16 cellular contexts compared by ENCODE assay signal in the genomic region with DNA sequence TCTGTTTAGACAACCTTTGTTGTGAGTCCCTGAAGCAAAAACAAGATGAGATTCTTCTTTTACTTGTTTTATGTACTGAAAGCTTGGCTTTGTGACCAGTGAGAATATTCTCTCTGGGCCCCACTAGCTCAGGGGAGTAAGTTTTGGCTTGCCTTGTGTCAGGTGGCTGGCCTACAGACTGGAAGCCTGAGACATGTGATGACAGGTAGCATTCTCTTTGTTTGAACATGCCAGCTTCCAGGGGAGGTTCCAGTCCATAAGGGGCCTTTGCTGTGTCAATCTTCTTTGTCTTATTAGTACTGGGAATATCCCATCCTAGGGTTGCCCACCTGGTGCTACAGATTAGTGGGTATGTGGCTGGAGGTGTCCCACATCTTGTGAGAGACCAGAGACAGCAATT.
DNase-seq lines count a peak whose midpoint lies in the region; ATAC-seq and TF ChIP-seq lines count a peak whose summit lies in the region.
"Had no signal": no experiment of that assay in that cellular context is flagged by ENCODE, and none has a peak within 500 bp of the region (broad histone marks: within the 10 kb centered on the region; RNA-seq: fewer than 3 reads in every experiment).

No MANE protein-coding gene starts in this region.

- peaks cover 8% of the 10 kb centered on the region for H3K4me1 ChIP-seq in left ventricle myocardium inferior
- H3K4me1 ChIP-seq in right cardiac atrium (ENCODE audit: control insufficient read depth, insufficient read depth, low read length), result no peaks in the 10 kb centered on the region
- H3K4me1 ChIP-seq: BLaER1 had no signal

- ATAC-seq in right cardiac atrium, result no peak
- ATAC-seq in GM19023 (IDR thresholded peaks at IDR 0.05; ENCODE audit: unreplicated experiment), result no peak
- ATAC-seq: GM12878, HCT116, HepG2 had no signal

- TF ChIP-seq CTCF in left ventricle myocardium inferior (IDR thresholded peaks at IDR 0.05; ENCODE audit: borderline replicate concordance), result no peak
- no peak for TF ChIP-seq CTCF in epithelial cell of esophagus (IDR thresholded peaks at IDR 0.05; ENCODE audit: insufficient read depth, low read depth, low read length, missing control alignments)
- no peak for TF ChIP-seq CTCF in nephron progenitor cell (IDR thresholded peaks at IDR 0.05)

- no peak for DNase-seq in left ventricle myocardium inferior
- DNase-seq in right cardiac atrium, result no peak
- peak; percentile 66 for DNase-seq in epithelial cell of esophagus (ENCODE audit: low read depth)
- DNase-seq in nephron progenitor cell, result no peak
- DNase-seq in T1000 (lab: John Stamatoyannopoulos, UW), result no peak
- DNase-seq in activated CD4-positive, alpha-beta T cell treated with anti-CD3 and anti-CD28 coated beads, Interleukin-2, amount 50 U/mL, for 4 hours, result no peak
- DNase-seq in ecto neural progenitor cell (ENCODE audit: low spot score), result no peak
- DNase-seq: 8988T; AML-193; CD8-positive, alpha-beta memory T cell had no signal

- H3K9me3 Mint-ChIP-seq in nephron progenitor cell, result peaks cover 14% of the 10 kb centered on the region
- H3K9me3 Mint-ChIP-seq: CD8-positive, alpha-beta memory T cell had no signal

- H3K36me3 Mint-ChIP-seq in nephron progenitor cell (ENCODE audit: low read depth), result peaks cover 11% of the 10 kb centered on the region

- peak overlapping the region; percentile 69 for H3K27ac ChIP-seq in left ventricle myocardium inferior (replicated peaks)
- no peak overlapping the region for H3K27ac ChIP-seq in right cardiac atrium (ENCODE audit: low read length)
- H3K27ac ChIP-seq: BLaER1, GM23248 had no signal

- no peaks in the 10 kb centered on the region for H3K9me3 ChIP-seq in left ventricle myocardium inferior (replicated peaks)
- H3K9me3 ChIP-seq in right cardiac atrium (ENCODE audit: control insufficient read depth, low read length), result no peaks in the 10 kb centered on the region

- no peak overlapping the region for H3K4me3 Mint-ChIP-seq in nephron progenitor cell
- H3K4me3 Mint-ChIP-seq: CD8-positive, alpha-beta memory T cell had no signal

- intact Hi-C loops in left ventricle myocardium inferior (cut with micrococcal nuclease) (no loop called here), right cardiac atrium (cut with DNase I) (no loop called here)

- H3K27me3 Mint-ChIP-seq in nephron progenitor cell (ENCODE audit: low read depth, poor library complexity), result peaks cover 8% of the 10 kb centered on the region

- H3K27me3 ChIP-seq in left ventricle myocardium inferior (ENCODE audit: low read depth) (no peaks in the 10 kb centered on the region), right cardiac atrium (ENCODE audit: control insufficient read depth, insufficient read depth) (no peaks in the 10 kb centered on the region)
- H3K27me3 ChIP-seq: BLaER1 had no signal

- H3K4me3 ChIP-seq in left ventricle myocardium inferior (no peak overlapping the region), right cardiac atrium (ENCODE audit: low read length) (no peak overlapping the region), epithelial cell of esophagus (ENCODE audit: low read length) (no peak overlapping the region)
- H3K4me3 ChIP-seq: BLaER1, GM12878, GM23248 had no signal

- no peaks in the 10 kb centered on the region for H3K36me3 ChIP-seq in left ventricle myocardium inferior
- H3K36me3 ChIP-seq: BLaER1 had no signal

- H3K4me1 Mint-ChIP-seq in nephron progenitor cell, result peaks cover 15% of the 10 kb centered on the region
- H3K4me1 Mint-ChIP-seq: CD8-positive, alpha-beta memory T cell had no signal

- peak overlapping the region; percentile 75 for H3K27ac Mint-ChIP-seq in nephron progenitor cell
- H3K27ac Mint-ChIP-seq: CD8-positive, alpha-beta memory T cell had no signal
